Comparison of ENCODE assay signal across 31 cellular contexts in genomic region chr3:116070102-116070501, GRCh38.
"Had no signal": no experiment of that assay in that cellular context is flagged by ENCODE, and none has a peak within 500 bp of the region (broad histone marks: within the 10 kb centered on the region; RNA-seq: fewer than 3 reads in every experiment).

No MANE protein-coding gene starts in this region.

- H3K4me1 ChIP-seq: ascending aorta, breast epithelium, esophagus muscularis mucosa, gastroesophageal sphincter, heart right ventricle had no signal

- H3K27ac Mint-ChIP-seq: activated CD4-positive, alpha-beta memory T cell treated with anti-CD3 and anti-CD28 coated beads for 36 hours; activated CD4-positive, alpha-beta T cell treated with anti-CD3 and anti-CD28 coated beads for 36 hours; activated CD4-positive, alpha-beta T cell treated with anti-CD3 and anti-CD28 coated beads, Interleukin-2, amount 10 ng/mL, durations not matched to agents 24 days and 14 days; activated naive CD4-positive, alpha-beta T cell treated with anti-CD3 and anti-CD28 coated beads, Interleukin-2, amount 10 ng/mL, durations not matched to agents 7 days and 5 days; activated naive CD4-positive, alpha-beta T cell treated with anti-CD3 and anti-CD28 coated beads, Interleukin-2, amount 50 U/mL, for 72 hours; activated naive CD8-positive, alpha-beta T cell treated with anti-CD3 and anti-CD28 coated beads, Interleukin-2, amount 10 ng/mL, durations not matched to agents 7 days and 5 days; activated T-cell treated with anti-CD3 and anti-CD28 coated beads, Interleukin-2, amount 50 U/mL, for 24 hours; activated T-cell treated with anti-CD3 and anti-CD28 coated beads, Interleukin-2, amount 50 U/mL, for 72 hours; brain; dendritic cell treated with granulocyte-macrophage colony-stimulating factor and Interleukin-4, amounts not matched to agents 40 ng/mL and 50 ng/mL, for 4 days; T-helper 17 cell; T-helper 2 cell treated with Interferon-gamma antibody and Interleukin-4, amounts not matched to agents 5 μg/mL and 100 μg/mL, for 36 hours had no signal

- H3K27me3 Mint-ChIP-seq: activated CD4-positive, alpha-beta memory T cell treated with anti-CD3 and anti-CD28 coated beads for 36 hours; activated CD4-positive, alpha-beta T cell treated with anti-CD3 and anti-CD28 coated beads for 36 hours; activated CD4-positive, alpha-beta T cell treated with anti-CD3 and anti-CD28 coated beads, Interleukin-2, amount 10 ng/mL, durations not matched to agents 24 days and 14 days; activated naive CD4-positive, alpha-beta T cell treated with anti-CD3 and anti-CD28 coated beads, Interleukin-2, amount 10 ng/mL, durations not matched to agents 7 days and 5 days; activated naive CD8-positive, alpha-beta T cell treated with anti-CD3 and anti-CD28 coated beads, Interleukin-2, amount 10 ng/mL, durations not matched to agents 7 days and 5 days; activated T-cell treated with anti-CD3 and anti-CD28 coated beads, Interleukin-2, amount 50 U/mL, for 24 hours; brain; dendritic cell treated with granulocyte-macrophage colony-stimulating factor and Interleukin-4, amounts not matched to agents 40 ng/mL and 50 ng/mL, for 4 days; T-helper 17 cell had no signal

- H3K27ac ChIP-seq: ascending aorta, breast epithelium, cardiac muscle cell, coronary artery, esophagus muscularis mucosa, foreskin keratinocyte, gastroesophageal sphincter, heart right ventricle had no signal

- H3K36me3 Mint-ChIP-seq: activated CD4-positive, alpha-beta memory T cell treated with anti-CD3 and anti-CD28 coated beads for 36 hours; activated naive CD4-positive, alpha-beta T cell treated with anti-CD3 and anti-CD28 coated beads, Interleukin-2, amount 10 ng/mL, durations not matched to agents 7 days and 5 days; activated naive CD4-positive, alpha-beta T cell treated with anti-CD3 and anti-CD28 coated beads, Interleukin-2, amount 50 U/mL, for 72 hours; activated naive CD8-positive, alpha-beta T cell treated with anti-CD3 and anti-CD28 coated beads, Interleukin-2, amount 10 ng/mL, durations not matched to agents 7 days and 5 days had no signal

- DNase-seq: activated CD4-positive, alpha-beta memory T cell treated with anti-CD3 and anti-CD28 coated beads for 36 hours; activated CD4-positive, alpha-beta T cell treated with anti-CD3 and anti-CD28 coated beads for 36 hours; activated CD4-positive, alpha-beta T cell treated with anti-CD3 and anti-CD28 coated beads, Interleukin-2, amount 10 ng/mL, durations not matched to agents 24 days and 14 days; activated CD4-positive, CD25-positive, alpha-beta regulatory T cell; activated CD4-positive, CD25-positive, alpha-beta regulatory T cell treated with anti-CD3 and anti-CD28 coated beads, Interleukin-2, amount 50 U/mL, for 72 hours; activated CD8-positive, alpha-beta memory T cell treated with anti-CD3 and anti-CD28 coated beads, Interleukin-2, amount 50 U/mL, for 48 hours; activated gamma-delta T cell; activated naive CD4-positive, alpha-beta T cell; activated naive CD4-positive, alpha-beta T cell treated with anti-CD3 and anti-CD28 coated beads, Interleukin-2, amount 10 ng/mL, durations not matched to agents 7 days and 5 days; activated naive CD8-positive, alpha-beta T cell treated with anti-CD3 and anti-CD28 coated beads, Interleukin-2, amount 10 ng/mL, durations not matched to agents 7 days and 5 days; activated T-cell treated with anti-CD3 and anti-CD28 coated beads for 4 hours; activated T-cell treated with anti-CD3 and anti-CD28 coated beads, Interleukin-2, amount 50 U/mL, for 24 hours; activated T-cell treated with anti-CD3 and anti-CD28 coated beads, Interleukin-2, amount 50 U/mL, for 72 hours; central memory CD4-positive, alpha-beta T cell; dorsolateral prefrontal cortex; effector memory CD4-positive, alpha-beta T cell; erythroblast; foreskin keratinocyte; heart right ventricle; T-helper 1 cell; T-helper 17 cell had no signal

- H3K4me3 Mint-ChIP-seq: activated CD4-positive, alpha-beta memory T cell treated with anti-CD3 and anti-CD28 coated beads for 36 hours; activated CD4-positive, alpha-beta T cell treated with anti-CD3 and anti-CD28 coated beads for 36 hours; activated CD4-positive, alpha-beta T cell treated with anti-CD3 and anti-CD28 coated beads, Interleukin-2, amount 10 ng/mL, durations not matched to agents 24 days and 14 days; activated naive CD4-positive, alpha-beta T cell treated with anti-CD3 and anti-CD28 coated beads, Interleukin-2, amount 10 ng/mL, durations not matched to agents 7 days and 5 days; activated naive CD8-positive, alpha-beta T cell treated with anti-CD3 and anti-CD28 coated beads, Interleukin-2, amount 10 ng/mL, durations not matched to agents 7 days and 5 days; activated T-cell treated with anti-CD3 and anti-CD28 coated beads, Interleukin-2, amount 50 U/mL, for 24 hours; activated T-cell treated with anti-CD3 and anti-CD28 coated beads, Interleukin-2, amount 50 U/mL, for 72 hours; brain; dendritic cell treated with granulocyte-macrophage colony-stimulating factor and Interleukin-4, amounts not matched to agents 40 ng/mL and 50 ng/mL, for 4 days; T-helper 17 cell; T-helper 2 cell treated with Interferon-gamma antibody and Interleukin-4, amounts not matched to agents 5 μg/mL and 100 μg/mL, for 36 hours had no signal

- H3K4me1 Mint-ChIP-seq: activated CD4-positive, alpha-beta T cell treated with anti-CD3 and anti-CD28 coated beads for 36 hours; activated CD4-positive, alpha-beta T cell treated with anti-CD3 and anti-CD28 coated beads, Interleukin-2, amount 10 ng/mL, durations not matched to agents 24 days and 14 days; activated naive CD4-positive, alpha-beta T cell treated with anti-CD3 and anti-CD28 coated beads, Interleukin-2, amount 10 ng/mL, durations not matched to agents 7 days and 5 days; activated naive CD8-positive, alpha-beta T cell treated with anti-CD3 and anti-CD28 coated beads, Interleukin-2, amount 10 ng/mL, durations not matched to agents 7 days and 5 days; T-helper 17 cell had no signal

- H3K36me3 ChIP-seq: ascending aorta, breast epithelium, cardiac muscle cell, esophagus muscularis mucosa, gastroesophageal sphincter, heart right ventricle had no signal

- H3K27me3 ChIP-seq: ascending aorta, breast epithelium, cardiac muscle cell, dorsolateral prefrontal cortex, esophagus muscularis mucosa, foreskin keratinocyte, gastroesophageal sphincter, heart right ventricle had no signal

- H3K4me3 ChIP-seq: ascending aorta, breast epithelium, cardiac muscle cell, coronary artery, dorsolateral prefrontal cortex, esophagus muscularis mucosa, gastroesophageal sphincter, heart right ventricle had no signal

- H3K9me3 ChIP-seq: ascending aorta, breast epithelium, esophagus muscularis mucosa, gastroesophageal sphincter had no signal

- ATAC-seq: activated CD4-positive, alpha-beta T cell treated with anti-CD3 and anti-CD28 coated beads for 36 hours; activated naive CD4-positive, alpha-beta T cell treated with anti-CD3 and anti-CD28 coated beads, Interleukin-2, amount 50 U/mL, for 72 hours; activated T-cell treated with anti-CD3 and anti-CD28 coated beads, Interleukin-2, amount 50 U/mL, for 72 hours; foreskin keratinocyte; gastroesophageal sphincter; heart right ventricle; T-helper 17 cell had no signal

- H3K9me3 Mint-ChIP-seq: activated CD4-positive, alpha-beta T cell treated with anti-CD3 and anti-CD28 coated beads, Interleukin-2, amount 10 ng/mL, durations not matched to agents 24 days and 14 days; activated naive CD8-positive, alpha-beta T cell treated with anti-CD3 and anti-CD28 coated beads, Interleukin-2, amount 10 ng/mL, durations not matched to agents 7 days and 5 days; dendritic cell treated with granulocyte-macrophage colony-stimulating factor and Interleukin-4, amounts not matched to agents 40 ng/mL and 50 ng/mL, for 4 days; T-helper 2 cell treated with Interferon-gamma antibody and Interleukin-4, amounts not matched to agents 5 μg/mL and 100 μg/mL, for 36 hours had no signal
